ENCODE assay signal across 10 cellular contexts in genomic region chr12:107514887-107515445, GRCh38.
DNase-seq lines count a peak whose midpoint lies in the region; ATAC-seq and TF ChIP-seq lines count a peak whose summit lies in the region.
"Had no signal": no experiment of that assay in that cellular context is flagged by ENCODE, and none has a peak within 500 bp of the region (broad histone marks: within the 10 kb centered on the region; RNA-seq: fewer than 3 reads in every experiment).

No MANE protein-coding gene starts in this region.

- H3K27ac ChIP-seq in right lobe of liver = peak overlapping the region in 1 of 3 donors; percentile 55

- peak; percentile 36 for DNase-seq in AG08396 (ENCODE audit: low spot score)
- peak; percentile 89 for DNase-seq in choroid plexus epithelial cell (ENCODE audit: low read depth)
- no peak for DNase-seq in right lobe of liver
- no peak for DNase-seq in effector memory CD8-positive, alpha-beta T cell
- no peak for DNase-seq in H7
- DNase-seq in GOT3 (lab: John Stamatoyannopoulos, UW) = no peak
- DNase-seq: activated effector memory CD4-positive, alpha-beta T cell treated with Interleukin-2 at 50 U/mL for 16 hours had no signal

- no peaks in the 10 kb centered on the region for H3K9me3 ChIP-seq in right lobe of liver
- H3K9me3 ChIP-seq: tibial nerve had no signal

- 59% methylated on average over 6 of the region's 7 CpGs for WGBS in right lobe of liver (ENCODE audit: insufficient coverage, low coverage, low lambda C conversion rate, missing lambda C conversion rate)

- ATAC-seq in HG02973 (IDR thresholded peaks at IDR 0.05; ENCODE audit: unreplicated experiment) = peak; percentile 13
- peak; percentile 63 to 83 (median 81) for ATAC-seq in right lobe of liver
- no peak for ATAC-seq in effector memory CD8-positive, alpha-beta T cell (replicated peaks)
- ATAC-seq in HG03520 (IDR thresholded peaks at IDR 0.05; ENCODE audit: unreplicated experiment) = no peak

- H3K9me3 Mint-ChIP-seq in effector memory CD8-positive, alpha-beta T cell = no peaks in the 10 kb centered on the region

- H3K36me3 Mint-ChIP-seq in effector memory CD8-positive, alpha-beta T cell (ENCODE audit: insufficient read depth) = peaks cover 9% of the 10 kb centered on the region

- H3K4me3 Mint-ChIP-seq in effector memory CD8-positive, alpha-beta T cell = no peak overlapping the region

- H3K27me3 ChIP-seq in right lobe of liver (no peaks in the 10 kb centered on the region), H7 (ENCODE audit: control insufficient read depth, insufficient read depth, low read length) (no peaks in the 10 kb centered on the region)
- H3K27me3 ChIP-seq: tibial nerve had no signal

- no peaks in the 10 kb centered on the region for H3K36me3 ChIP-seq in right lobe of liver
- no peaks in the 10 kb centered on the region for H3K36me3 ChIP-seq in H7 (replicated peaks; ENCODE audit: control insufficient read depth, insufficient read depth, low read length)
- H3K36me3 ChIP-seq: tibial nerve had no signal

- peaks cover 0 to 7% of the 10 kb centered on the region in 2 donors for H3K27me3 Mint-ChIP-seq in effector memory CD8-positive, alpha-beta T cell

- no peak for TF ChIP-seq CTCF in choroid plexus epithelial cell (conservative IDR thresholded peaks at IDR 0.05; ENCODE audit: low read depth, low read length)
- no peak for TF ChIP-seq CTCF in right lobe of liver (IDR thresholded peaks at IDR 0.05)

- no peak overlapping the region for H3K4me3 ChIP-seq in choroid plexus epithelial cell (ENCODE audit: low read depth, low read length)
- no peak overlapping the region for H3K4me3 ChIP-seq in right lobe of liver
- no peak overlapping the region for H3K4me3 ChIP-seq in H7 (ENCODE audit: insufficient read depth, low read depth, low read length)
- H3K4me3 ChIP-seq: tibial nerve had no signal

- H3K27ac Mint-ChIP-seq in effector memory CD8-positive, alpha-beta T cell = peak overlapping the region in 1 of 2 donors; percentile 68

- H3K4me1 Mint-ChIP-seq in effector memory CD8-positive, alpha-beta T cell (ENCODE audit: low read depth in 2 of 2) = peaks cover 16 to 17% of the 10 kb centered on the region in 2 donors

- TF ChIP-seq POLR2A in right lobe of liver (IDR thresholded peaks at IDR 0.05) = no peak

- H3K4me1 ChIP-seq in right lobe of liver = peaks cover 0 to 18% (median 5%) of the 10 kb centered on the region in 4 donors

- intact Hi-C loops in right lobe of liver (cut with DNase I) = no loop called here

Comparison
In these comparisons a context has a peak if more than half of its experiments do, and no peak if none do; other contexts are left out.
1. DNase-seq: peak in AG08396 (single experiment) and choroid plexus epithelial cell (single experiment); none in right lobe of liver (0 of 3), effector memory CD8-positive, alpha-beta T cell (0 of 3), H7 (single experiment) and GOT3 (single experiment).
2. ATAC-seq: peak in HG02973 (single experiment) and right lobe of liver (4 of 4); none in effector memory CD8-positive, alpha-beta T cell (single experiment) and HG03520 (single experiment).